ENCODE assay signal across 1 cellular context in genomic region chr11:16791494-16791961, GRCh38.
TF ChIP-seq lines count a peak whose summit lies in the region.

No MANE protein-coding gene starts in this region.

TF ChIP-seq in HCT116, 20 proteins besides CTCF, POLR2A, EP300 and RAD21 (continued from another document):
- no peak for TF ChIP-seq ELF1 (IDR thresholded peaks at IDR 0.05; ENCODE audit: borderline replicate concordance, low read depth)
- TF ChIP-seq SRF (IDR thresholded peaks at IDR 0.05; ENCODE audit: low read depth) = no peak
- no peak for TF ChIP-seq YY1 (IDR thresholded peaks at IDR 0.05; ENCODE audit: extremely low read depth, insufficient replicate concordance, low read depth, low read length)
- TF ChIP-seq ZFX (IDR thresholded peaks at IDR 0.05) = no peak
- TF ChIP-seq ZNF274 (IDR thresholded peaks at IDR 0.05; ENCODE audit: low read depth, low read length) = no peak
- no peak for TF ChIP-seq POLR2AphosphoS5 (IDR thresholded peaks at IDR 0.05; ENCODE audit: low read depth, low read length)
- no peak for TF ChIP-seq TCF7L2 (IDR thresholded peaks at IDR 0.05; ENCODE audit: borderline replicate concordance, extremely low read depth, insufficient read depth, insufficient read length)
TF ChIP-seq in HCT116: peak in this region for 6.
